ENCODE assay signal across 22 cellular contexts in genomic region chr2:41913311-41913710, GRCh38.
DNase-seq lines count a peak whose midpoint lies in the region; ATAC-seq and TF ChIP-seq lines count a peak whose summit lies in the region.
"Had no signal": no experiment of that assay in that cellular context is flagged by ENCODE, and none has a peak within 500 bp of the region (broad histone marks: within the 10 kb centered on the region; RNA-seq: fewer than 3 reads in every experiment).

No MANE protein-coding gene starts in this region.

- peaks cover 9% of the 10 kb centered on the region for H3K9me3 ChIP-seq in adipocyte (ENCODE audit: control insufficient read depth, low read length)
- H3K9me3 ChIP-seq in right cardiac atrium (ENCODE audit: control insufficient read depth, low read length), result no peaks in the 10 kb centered on the region
- H3K9me3 ChIP-seq in sigmoid colon, result no peaks in the 10 kb centered on the region
- H3K9me3 ChIP-seq: BE2C, SJCRH30 had no signal

- H3K4me3 ChIP-seq in adipocyte (ENCODE audit: low read length), result peak overlapping the region; percentile 37
- H3K4me3 ChIP-seq in fibroblast of villous mesenchyme (ENCODE audit: low read depth, low read length), result no peak overlapping the region
- no peak overlapping the region for H3K4me3 ChIP-seq in right cardiac atrium (ENCODE audit: low read length)
- H3K4me3 ChIP-seq in sigmoid colon, result no peak overlapping the region
- H3K4me3 ChIP-seq: A549, SJCRH30 had no signal

- peak overlapping the region; percentile 40 for H3K9ac ChIP-seq in adipocyte (ENCODE audit: low read length)

- no peak for TF ChIP-seq POLR2A in sigmoid colon (IDR thresholded peaks at IDR 0.05)

- ATAC-seq in right cardiac atrium (peak; percentile 80 to 88), HG02571 (IDR thresholded peaks at IDR 0.05; ENCODE audit: unreplicated experiment) (no peak)
- ATAC-seq: A549, Panc1 had no signal

- H3K36me3 ChIP-seq in adipocyte (ENCODE audit: control insufficient read depth, insufficient read depth, low read length, severe bottlenecking) (no peaks in the 10 kb centered on the region), sigmoid colon (no peaks in the 10 kb centered on the region)
- H3K36me3 ChIP-seq: BE2C, SJCRH30 had no signal

- H3K27me3 ChIP-seq in adipocyte (replicated peaks; ENCODE audit: control insufficient read depth, insufficient read depth, low read length) (no peaks in the 10 kb centered on the region), right cardiac atrium (ENCODE audit: control insufficient read depth, insufficient read depth) (no peaks in the 10 kb centered on the region), sigmoid colon (no peaks in the 10 kb centered on the region)
- H3K27me3 ChIP-seq: BE2C, SJCRH30 had no signal

- DNase-seq in adipocyte (ENCODE audit: low read depth) (peak; percentile 33), fibroblast of villous mesenchyme (ENCODE audit: low read depth) (peak; percentile 70), right cardiac atrium (no peak), sigmoid colon (no peak), DMS 273 (lab: John Stamatoyannopoulos, UW; ENCODE audit: unreplicated experiment) (no peak), dedifferentiated amniotic fluid mesenchymal stem cell (ENCODE audit: extremely low spot score) (no peak), NCI-H187 (lab: John Stamatoyannopoulos, UW) (no peak)
- DNase-seq: BE2C, DMS79, H7, HFFc6, KG1, NCI-H1092 treated with DMSO at 0.1 percent for 48 hours, NCI-H146, NCI-H2081, NCI-H2171, NCI-H524 treated with DMSO at 0.1 percent for 48 hours, NCI-H82, SJCRH30 had no signal

- TF ChIP-seq EP300 in sigmoid colon (IDR thresholded peaks at IDR 0.05), result peak in 1 of 4 donors; percentile 37

- WGBS in right cardiac atrium, result 69% methylated on average over 8 of the region's 8 CpGs
- WGBS in sigmoid colon, 2 donors, result 88 to 90% methylated on average over 8 of the region's 8 CpGs

- TF ChIP-seq CTCF in fibroblast of villous mesenchyme (IDR thresholded peaks at IDR 0.05; ENCODE audit: insufficient read depth, low read depth, low read length), result no peak
- no peak for TF ChIP-seq CTCF in sigmoid colon (IDR thresholded peaks at IDR 0.05)

- peaks cover 34% of the 10 kb centered on the region for H3K4me1 ChIP-seq in adipocyte (ENCODE audit: control insufficient read depth, insufficient read depth, low read length)
- H3K4me1 ChIP-seq in right cardiac atrium (ENCODE audit: control insufficient read depth, insufficient read depth, low read length), result peaks cover 3% of the 10 kb centered on the region
- peaks cover 0 to 23% (median 18%) of the 10 kb centered on the region in 4 donors for H3K4me1 ChIP-seq in sigmoid colon
- H3K4me1 ChIP-seq: BE2C had no signal

- H3K27ac ChIP-seq in right cardiac atrium (ENCODE audit: low read length) (peak overlapping the region; percentile 66), sigmoid colon (peak overlapping the region in 3 of 4 donors; percentile 15 to 66 (median 61))
- H3K27ac ChIP-seq: A549, SJCRH30 had no signal

- intact Hi-C loops in right cardiac atrium (cut with DNase I), result no loop called here
- intact Hi-C loops in sigmoid colon (cut with DNase I), result no loop called here

Comparison
In these comparisons a context has a peak if more than half of its experiments do, and no peak if none do; other contexts are left out.
1. DNase-seq: peak in adipocyte (single experiment) and fibroblast of villous mesenchyme (single experiment); none in right cardiac atrium (0 of 3), sigmoid colon (single experiment), DMS 273 (single experiment), dedifferentiated amniotic fluid mesenchymal stem cell (single experiment) and NCI-H187 (0 of 2).